27 cellular contexts compared by ENCODE assay signal in genomic region chr11:7749456-7749855, GRCh38. TPM values are rescaled to one million over a fixed set of nuclear protein-coding genes. Genes with fewer than 3 reads are reported as not detected.
"Had no signal": no experiment of that assay in that cellular context is flagged by ENCODE, and none has a peak within 500 bp of the region (broad histone marks: within the 10 kb centered on the region; RNA-seq: fewer than 3 reads in every experiment).

No MANE protein-coding gene starts in this region.

- H3K27me3 ChIP-seq: ascending aorta, esophagus muscularis mucosa, gastrocnemius medialis, upper lobe of left lung had no signal

- ATAC-seq: activated CD4-positive, CD25-positive, alpha-beta regulatory T cell treated with anti-CD3 and anti-CD28 coated beads, Interleukin-2, amount 50 U/mL, for 24 hours; activated CD8-positive, alpha-beta T cell treated with anti-CD3 and anti-CD28 coated beads, Interleukin-2, amount 10 ng/mL, durations not matched to agents 7 days and 5 days; gastrocnemius medialis; left lobe of liver; psoas muscle; right cardiac atrium; stimulated activated memory B cell treated with anti-CD40 and anti-IgM and Interleukin-4, amounts not matched to agents 10 μg/mL and 1 μg/mL and 100 μg/mL, for 72 hours had no signal

- DNase-seq: activated CD4-positive, alpha-beta T cell treated with anti-CD3 and anti-CD28 coated beads, Interleukin-2, amount 10 ng/mL, durations not matched to agents 7 days and 5 days; activated CD8-positive, alpha-beta T cell treated with anti-CD3 and anti-CD28 coated beads, Interleukin-2, amount 10 ng/mL, durations not matched to agents 7 days and 5 days; activated effector memory CD4-positive, alpha-beta T cell treated with Interleukin-2 at 50 U/mL for 16 hours; activated naive CD4-positive, alpha-beta T cell treated with anti-CD3 and anti-CD28 coated beads, Interleukin-2, amount 50 U/mL, for 16 hours; activated T-cell treated with anti-CD3 and anti-CD28 coated beads, Interleukin-2, amount 50 U/mL, for 48 hours; cerebellar nuclear complex; effector CD4-positive, alpha-beta T cell; gastrocnemius medialis; head of caudate nucleus; kidney; naive B cell; psoas muscle; right cardiac atrium; stimulated activated CD4-positive, alpha-beta T cell treated with anti-CD3 and anti-CD28 coated beads, Interleukin-4, amount 100 ng/mL, for 24 hours; T-helper 1 cell; T-helper 9 cell; upper lobe of left lung had no signal

- H3K27me3 Mint-ChIP-seq: activated CD4-positive, alpha-beta T cell treated with anti-CD3 and anti-CD28 coated beads, Interleukin-2, amount 10 ng/mL, durations not matched to agents 7 days and 5 days; stimulated activated memory B cell treated with anti-CD40 and anti-IgM and Interleukin-4, amounts not matched to agents 10 μg/mL and 1 μg/mL and 100 μg/mL, for 72 hours had no signal

- H3K27ac Mint-ChIP-seq: activated CD4-positive, alpha-beta T cell treated with anti-CD3 and anti-CD28 coated beads, Interleukin-2, amount 10 ng/mL, durations not matched to agents 7 days and 5 days; activated CD8-positive, alpha-beta T cell treated with anti-CD3 and anti-CD28 coated beads, Interleukin-2, amount 10 ng/mL, durations not matched to agents 7 days and 5 days; naive B cell; stimulated activated memory B cell treated with anti-CD40 and anti-IgM and Interleukin-4, amounts not matched to agents 10 μg/mL and 1 μg/mL and 100 μg/mL, for 72 hours had no signal

- H3K4me2 ChIP-seq: smooth muscle cell had no signal

- H3K4me1 ChIP-seq: ascending aorta, esophagus muscularis mucosa, gastrocnemius medialis, psoas muscle, upper lobe of left lung had no signal

- H3K36me3 Mint-ChIP-seq: naive B cell; stimulated activated memory B cell treated with anti-CD40 and anti-IgM and Interleukin-4, amounts not matched to agents 10 μg/mL and 1 μg/mL and 100 μg/mL, for 72 hours had no signal

- H3K9me3 ChIP-seq: ascending aorta, esophagus muscularis mucosa, gastrocnemius medialis, psoas muscle, thoracic aorta, upper lobe of left lung had no signal

- H3K4me3 Mint-ChIP-seq: activated CD4-positive, alpha-beta T cell treated with anti-CD3 and anti-CD28 coated beads, Interleukin-2, amount 10 ng/mL, durations not matched to agents 7 days and 5 days; activated CD8-positive, alpha-beta T cell treated with anti-CD3 and anti-CD28 coated beads, Interleukin-2, amount 10 ng/mL, durations not matched to agents 7 days and 5 days; naive B cell; neural crest cell; stimulated activated memory B cell treated with anti-CD40 and anti-IgM and Interleukin-4, amounts not matched to agents 10 μg/mL and 1 μg/mL and 100 μg/mL, for 72 hours had no signal

- H3K4me3 ChIP-seq: ascending aorta, esophagus muscularis mucosa, gastrocnemius medialis, psoas muscle, smooth muscle cell, thoracic aorta, upper lobe of left lung had no signal

- H3K27ac ChIP-seq: ascending aorta, esophagus muscularis mucosa, gastrocnemius medialis, psoas muscle, thoracic aorta, upper lobe of left lung had no signal

- H3K9me3 Mint-ChIP-seq: activated CD4-positive, alpha-beta T cell treated with anti-CD3 and anti-CD28 coated beads, Interleukin-2, amount 10 ng/mL, durations not matched to agents 7 days and 5 days; neural crest cell; stimulated activated memory B cell treated with anti-CD40 and anti-IgM and Interleukin-4, amounts not matched to agents 10 μg/mL and 1 μg/mL and 100 μg/mL, for 72 hours had no signal

- H3K36me3 ChIP-seq: ascending aorta, esophagus muscularis mucosa, gastrocnemius medialis, thoracic aorta, upper lobe of left lung had no signal

- H3K4me1 Mint-ChIP-seq: activated CD4-positive, alpha-beta T cell treated with anti-CD3 and anti-CD28 coated beads, Interleukin-2, amount 10 ng/mL, durations not matched to agents 7 days and 5 days; naive B cell; neural crest cell; stimulated activated memory B cell treated with anti-CD40 and anti-IgM and Interleukin-4, amounts not matched to agents 10 μg/mL and 1 μg/mL and 100 μg/mL, for 72 hours had no signal

RNA-seq across cellular contexts. Expression of gene OVCH2, which starts 43.2 kb away (rescaled TPM):
- total RNA-seq: activated CD4-positive, alpha-beta T cell treated with anti-CD3 and anti-CD28 coated beads, Interleukin-2, amount 10 ng/mL, durations not matched to agents 7 days and 5 days; activated CD8-positive, alpha-beta T cell treated with anti-CD3 and anti-CD28 coated beads, Interleukin-2, amount 10 ng/mL, durations not matched to agents 7 days and 5 days; ascending aorta; esophagus muscularis mucosa; gastrocnemius medialis; left lobe of liver; mononuclear cell; neural crest cell; psoas muscle; right cardiac atrium had no signal
- polyA plus RNA-seq: psoas muscle, right cardiac atrium had no signal

RNA-seq across cellular contexts. Expression of gene OR5P2, which starts 47.3 kb away (rescaled TPM):
- total RNA-seq: activated CD4-positive, alpha-beta T cell treated with anti-CD3 and anti-CD28 coated beads, Interleukin-2, amount 10 ng/mL, durations not matched to agents 7 days and 5 days; activated CD8-positive, alpha-beta T cell treated with anti-CD3 and anti-CD28 coated beads, Interleukin-2, amount 10 ng/mL, durations not matched to agents 7 days and 5 days; ascending aorta; esophagus muscularis mucosa; gastrocnemius medialis; left lobe of liver; mononuclear cell; neural crest cell; psoas muscle; right cardiac atrium had no signal
- polyA plus RNA-seq: adipose tissue, psoas muscle, right cardiac atrium, smooth muscle cell had no signal
